In the genomic region with DNA sequence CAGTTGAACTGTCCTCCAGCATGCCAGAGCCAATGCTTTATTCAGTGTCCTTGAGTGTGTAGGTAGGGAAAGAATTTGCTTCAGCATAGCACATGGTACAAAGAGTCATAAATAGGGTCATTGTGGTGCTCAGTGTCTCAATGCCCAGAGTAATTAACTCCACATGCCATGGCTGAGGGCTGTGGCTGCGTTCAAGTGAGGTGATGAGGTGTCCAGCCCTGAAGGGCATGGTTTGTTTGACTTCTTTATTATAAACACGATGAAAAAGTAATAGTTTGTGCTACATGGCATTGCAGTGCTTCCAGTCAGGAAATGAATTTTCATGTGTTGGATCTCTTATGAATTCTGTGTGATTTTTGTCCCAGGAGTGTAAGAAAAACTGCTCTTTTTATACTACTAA, we compare ENCODE assay signal across 1 cellular context.
TF ChIP-seq lines count a peak whose summit lies in the region.

No MANE protein-coding gene starts in this region.

TF ChIP-seq in WTC11, 78 proteins besides CTCF, POLR2A, EP300 and RAD21:
- no peak for TF ChIP-seq CREB1 (CRISPR knock-in tag; IDR thresholded peaks at IDR 0.05)
- TF ChIP-seq, protein P1, sequence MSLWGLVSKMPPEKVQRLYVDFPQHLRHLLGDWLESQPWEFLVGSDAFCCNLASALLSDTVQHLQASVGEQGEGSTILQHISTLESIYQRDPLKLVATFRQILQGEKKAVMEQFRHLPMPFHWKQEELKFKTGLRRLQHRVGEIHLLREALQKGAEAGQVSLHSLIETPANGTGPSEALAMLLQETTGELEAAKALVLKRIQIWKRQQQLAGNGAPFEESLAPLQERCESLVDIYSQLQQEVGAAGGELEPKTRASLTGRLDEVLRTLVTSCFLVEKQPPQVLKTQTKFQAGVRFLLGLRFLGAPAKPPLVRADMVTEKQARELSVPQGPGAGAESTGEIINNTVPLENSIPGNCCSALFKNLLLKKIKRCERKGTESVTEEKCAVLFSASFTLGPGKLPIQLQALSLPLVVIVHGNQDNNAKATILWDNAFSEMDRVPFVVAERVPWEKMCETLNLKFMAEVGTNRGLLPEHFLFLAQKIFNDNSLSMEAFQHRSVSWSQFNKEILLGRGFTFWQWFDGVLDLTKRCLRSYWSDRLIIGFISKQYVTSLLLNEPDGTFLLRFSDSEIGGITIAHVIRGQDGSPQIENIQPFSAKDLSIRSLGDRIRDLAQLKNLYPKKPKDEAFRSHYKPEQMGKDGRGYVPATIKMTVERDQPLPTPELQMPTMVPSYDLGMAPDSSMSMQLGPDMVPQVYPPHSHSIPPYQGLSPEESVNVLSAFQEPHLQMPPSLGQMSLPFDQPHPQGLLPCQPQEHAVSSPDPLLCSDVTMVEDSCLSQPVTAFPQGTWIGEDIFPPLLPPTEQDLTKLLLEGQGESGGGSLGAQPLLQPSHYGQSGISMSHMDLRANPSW (CRISPR knock-in tag; conservative IDR thresholded peaks at IDR 0.05; ENCODE audit: low read depth) = no peak
- TF ChIP-seq, protein P2, sequence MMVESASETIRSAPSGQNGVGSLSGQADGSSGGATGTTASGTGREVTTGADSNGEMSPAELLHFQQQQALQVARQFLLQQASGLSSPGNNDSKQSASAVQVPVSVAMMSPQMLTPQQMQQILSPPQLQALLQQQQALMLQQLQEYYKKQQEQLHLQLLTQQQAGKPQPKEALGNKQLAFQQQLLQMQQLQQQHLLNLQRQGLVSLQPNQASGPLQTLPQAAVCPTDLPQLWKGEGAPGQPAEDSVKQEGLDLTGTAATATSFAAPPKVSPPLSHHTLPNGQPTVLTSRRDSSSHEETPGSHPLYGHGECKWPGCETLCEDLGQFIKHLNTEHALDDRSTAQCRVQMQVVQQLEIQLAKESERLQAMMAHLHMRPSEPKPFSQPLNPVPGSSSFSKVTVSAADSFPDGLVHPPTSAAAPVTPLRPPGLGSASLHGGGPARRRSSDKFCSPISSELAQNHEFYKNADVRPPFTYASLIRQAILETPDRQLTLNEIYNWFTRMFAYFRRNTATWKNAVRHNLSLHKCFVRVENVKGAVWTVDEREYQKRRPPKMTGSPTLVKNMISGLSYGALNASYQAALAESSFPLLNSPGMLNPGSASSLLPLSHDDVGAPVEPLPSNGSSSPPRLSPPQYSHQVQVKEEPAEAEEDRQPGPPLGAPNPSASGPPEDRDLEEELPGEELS (CRISPR knock-in tag; IDR thresholded peaks at IDR 0.05) = no peak
- TF ChIP-seq, protein P3, sequence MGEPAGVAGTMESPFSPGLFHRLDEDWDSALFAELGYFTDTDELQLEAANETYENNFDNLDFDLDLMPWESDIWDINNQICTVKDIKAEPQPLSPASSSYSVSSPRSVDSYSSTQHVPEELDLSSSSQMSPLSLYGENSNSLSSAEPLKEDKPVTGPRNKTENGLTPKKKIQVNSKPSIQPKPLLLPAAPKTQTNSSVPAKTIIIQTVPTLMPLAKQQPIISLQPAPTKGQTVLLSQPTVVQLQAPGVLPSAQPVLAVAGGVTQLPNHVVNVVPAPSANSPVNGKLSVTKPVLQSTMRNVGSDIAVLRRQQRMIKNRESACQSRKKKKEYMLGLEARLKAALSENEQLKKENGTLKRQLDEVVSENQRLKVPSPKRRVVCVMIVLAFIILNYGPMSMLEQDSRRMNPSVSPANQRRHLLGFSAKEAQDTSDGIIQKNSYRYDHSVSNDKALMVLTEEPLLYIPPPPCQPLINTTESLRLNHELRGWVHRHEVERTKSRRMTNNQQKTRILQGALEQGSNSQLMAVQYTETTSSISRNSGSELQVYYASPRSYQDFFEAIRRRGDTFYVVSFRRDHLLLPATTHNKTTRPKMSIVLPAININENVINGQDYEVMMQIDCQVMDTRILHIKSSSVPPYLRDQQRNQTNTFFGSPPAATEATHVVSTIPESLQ (CRISPR knock-in tag; IDR thresholded peaks at IDR 0.05) = no peak
- TF ChIP-seq, protein P4, sequence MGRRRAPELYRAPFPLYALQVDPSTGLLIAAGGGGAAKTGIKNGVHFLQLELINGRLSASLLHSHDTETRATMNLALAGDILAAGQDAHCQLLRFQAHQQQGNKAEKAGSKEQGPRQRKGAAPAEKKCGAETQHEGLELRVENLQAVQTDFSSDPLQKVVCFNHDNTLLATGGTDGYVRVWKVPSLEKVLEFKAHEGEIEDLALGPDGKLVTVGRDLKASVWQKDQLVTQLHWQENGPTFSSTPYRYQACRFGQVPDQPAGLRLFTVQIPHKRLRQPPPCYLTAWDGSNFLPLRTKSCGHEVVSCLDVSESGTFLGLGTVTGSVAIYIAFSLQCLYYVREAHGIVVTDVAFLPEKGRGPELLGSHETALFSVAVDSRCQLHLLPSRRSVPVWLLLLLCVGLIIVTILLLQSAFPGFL (CRISPR knock-in tag; IDR thresholded peaks at IDR 0.05; ENCODE audit: borderline replicate concordance) = no peak
- no peak for TF ChIP-seq RORB (CRISPR knock-in tag; IDR thresholded peaks at IDR 0.05)
- TF ChIP-seq, protein P5, sequence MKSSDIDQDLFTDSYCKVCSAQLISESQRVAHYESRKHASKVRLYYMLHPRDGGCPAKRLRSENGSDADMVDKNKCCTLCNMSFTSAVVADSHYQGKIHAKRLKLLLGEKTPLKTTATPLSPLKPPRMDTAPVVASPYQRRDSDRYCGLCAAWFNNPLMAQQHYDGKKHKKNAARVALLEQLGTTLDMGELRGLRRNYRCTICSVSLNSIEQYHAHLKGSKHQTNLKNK (CRISPR knock-in tag; IDR thresholded peaks at IDR 0.05) = no peak
- TF ChIP-seq NR2C2 (CRISPR knock-in tag; IDR thresholded peaks at IDR 0.05) = no peak
- no peak for TF ChIP-seq TEAD1 (CRISPR knock-in tag; IDR thresholded peaks at IDR 0.05)
- no peak for TF ChIP-seq NR1H2 (CRISPR knock-in tag; IDR thresholded peaks at IDR 0.05)
- TF ChIP-seq ATF1 (CRISPR knock-in tag; IDR thresholded peaks at IDR 0.05) = no peak
- TF ChIP-seq, protein P6, sequence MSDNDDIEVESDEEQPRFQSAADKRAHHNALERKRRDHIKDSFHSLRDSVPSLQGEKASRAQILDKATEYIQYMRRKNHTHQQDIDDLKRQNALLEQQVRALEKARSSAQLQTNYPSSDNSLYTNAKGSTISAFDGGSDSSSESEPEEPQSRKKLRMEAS (CRISPR knock-in tag; IDR thresholded peaks at IDR 0.05) = no peak
- TF ChIP-seq NFYB (CRISPR knock-in tag; conservative IDR thresholded peaks at IDR 0.05; ENCODE audit: low read depth) = no peak
- no peak for TF ChIP-seq PRRX2 (CRISPR knock-in tag; IDR thresholded peaks at IDR 0.05)
